Comparison of ENCODE assay signal across 13 cellular contexts in the genomic region with DNA sequence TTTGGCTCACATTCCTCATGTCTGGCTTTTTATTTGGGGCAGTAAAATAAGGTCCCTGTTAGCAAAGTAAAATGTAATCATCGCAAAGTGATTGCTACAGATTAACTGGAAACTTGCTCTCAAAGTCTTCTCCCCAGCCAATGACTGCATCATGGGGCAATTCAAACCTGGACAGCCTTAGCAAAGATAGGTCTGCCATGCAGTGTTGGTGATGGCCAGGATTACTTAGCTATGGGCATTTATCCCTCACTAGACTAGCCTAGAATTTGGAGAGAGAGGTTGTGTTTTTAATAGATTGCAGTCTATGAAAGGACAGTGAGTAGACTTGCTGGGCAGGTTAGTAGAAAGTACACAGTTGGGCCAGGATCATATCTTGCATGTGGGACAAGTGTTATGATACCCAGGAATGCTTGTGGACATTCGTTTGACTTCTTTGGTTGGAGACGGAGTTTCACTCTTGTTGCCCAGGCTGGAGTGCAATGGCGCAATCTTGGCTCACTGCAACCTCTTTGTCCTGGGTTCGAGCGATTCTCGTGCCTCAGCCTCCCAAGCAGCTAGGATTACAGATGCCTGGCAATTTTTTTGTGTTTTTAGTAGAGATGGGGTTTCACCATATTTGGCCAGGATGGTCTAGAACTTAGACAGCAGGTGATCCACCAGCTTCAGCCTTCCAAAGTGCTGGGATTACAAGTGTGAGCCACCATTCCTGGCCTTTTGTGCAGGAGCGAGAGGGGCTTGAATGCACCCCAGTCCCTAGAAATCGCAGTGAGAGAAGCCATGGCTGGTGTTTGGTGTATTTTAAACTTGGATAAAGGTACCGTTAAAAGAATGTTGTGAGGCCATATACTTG. TPM values are rescaled to one million over a fixed set of nuclear protein-coding genes. Genes with fewer than 3 reads are reported as not detected.
DNase-seq lines count a peak whose midpoint lies in the region; ATAC-seq and TF ChIP-seq lines count a peak whose summit lies in the region.
"Had no signal": no experiment of that assay in that cellular context is flagged by ENCODE, and none has a peak within 500 bp of the region (broad histone marks: within the 10 kb centered on the region; RNA-seq: fewer than 3 reads in every experiment).

No MANE protein-coding gene starts in this region.

- peaks cover 39% of the 10 kb centered on the region for H3K4me1 Mint-ChIP-seq in GM23338
- H3K4me1 Mint-ChIP-seq in activated CD8-positive, alpha-beta T cell treated with anti-CD3 and anti-CD28 coated beads, Interleukin-2, amount 10 ng/mL, durations not matched to agents 7 days and 5 days (ENCODE audit: low read depth) = peaks cover 45% of the 10 kb centered on the region
- peaks cover 56 to 62% of the 10 kb centered on the region in 2 donors for H3K4me1 Mint-ChIP-seq in natural killer cell treated with Interleukin-12 subunit alpha and Interleukin-12 subunit beta and Interleukin-15 and Interleukin-18, amount 100 ng/mL, for 72 hours (ENCODE audit: low read depth in 2 of 2)

- peak overlapping the region; percentile 88; the same call in 1 of the 2 replicates for H3K4me3 ChIP-seq in GM23338
- H3K4me3 ChIP-seq: breast epithelium, esophagus squamous epithelium had no signal

- H3K36me3 ChIP-seq in GM23338 (ENCODE audit: insufficient read depth) = peaks cover 39% of the 10 kb centered on the region
- H3K36me3 ChIP-seq: breast epithelium had no signal

- peaks cover 33% of the 10 kb centered on the region for H4K20me1 ChIP-seq in GM23338 (replicated peaks; ENCODE audit: insufficient read depth)

- H3K27me3 ChIP-seq in GM23338 (ENCODE audit: insufficient read depth) = no peaks in the 10 kb centered on the region
- H3K27me3 ChIP-seq: breast epithelium, esophagus squamous epithelium had no signal

- DNase-seq in activated CD4-positive, alpha-beta T cell treated with anti-CD3 and anti-CD28 coated beads for 48 hours = peak; percentile 14
- no peak for DNase-seq in activated CD4-positive, alpha-beta T cell treated with anti-CD3 and anti-CD28 coated beads, Interleukin-2, amount 50 U/mL, for 4 hours
- DNase-seq in GM23338 (ENCODE audit: low spot score) (no peak), COR-L47 (lab: John Stamatoyannopoulos, UW) (no peak), dedifferentiated amniotic fluid mesenchymal stem cell (ENCODE audit: extremely low spot score) (no peak)
- no peak for DNase-seq in activated CD8-positive, alpha-beta T cell treated with anti-CD3 and anti-CD28 coated beads, Interleukin-2, amount 10 ng/mL, durations not matched to agents 7 days and 5 days
- peak; percentile 61 for DNase-seq in natural killer cell treated with Interleukin-12 subunit alpha and Interleukin-12 subunit beta and Interleukin-15 and Interleukin-18, amount 100 ng/mL, for 72 hours (ENCODE audit: low spot score)
- DNase-seq in stimulated activated CD4-positive, alpha-beta T cell treated with anti-CD3 and anti-CD28 coated beads, Interleukin-2, amount 100 ng/mL, for 48 hours = no peak
- DNase-seq: esophagus squamous epithelium, immature natural killer cell, naive B cell, NCI-H1436 had no signal

- H3F3A ChIP-seq in GM23338 (replicated peaks; ENCODE audit: low read depth) = peaks cover 58% of the 10 kb centered on the region

- peaks cover 7% of the 10 kb centered on the region; the same call in 1 of the 3 replicates for H3K9me3 Mint-ChIP-seq in GM23338
- H3K9me3 Mint-ChIP-seq in activated CD8-positive, alpha-beta T cell treated with anti-CD3 and anti-CD28 coated beads, Interleukin-2, amount 10 ng/mL, durations not matched to agents 7 days and 5 days (ENCODE audit: insufficient read depth) = no peaks in the 10 kb centered on the region
- H3K9me3 Mint-ChIP-seq in natural killer cell treated with Interleukin-12 subunit alpha and Interleukin-12 subunit beta and Interleukin-15 and Interleukin-18, amount 100 ng/mL, for 72 hours = no peaks in the 10 kb centered on the region
- H3K9me3 Mint-ChIP-seq: immature natural killer cell, naive B cell had no signal

- TF ChIP-seq CTCF in GM23338 (conservative IDR thresholded peaks at IDR 0.05; ENCODE audit: low read depth in 2 of 2) = no peak

- peak overlapping the region; percentile 14; the same call in 2 of the 3 replicates for H3K4me3 Mint-ChIP-seq in GM23338
- peak overlapping the region; percentile 0 for H3K4me3 Mint-ChIP-seq in activated CD8-positive, alpha-beta T cell treated with anti-CD3 and anti-CD28 coated beads, Interleukin-2, amount 10 ng/mL, durations not matched to agents 7 days and 5 days
- peak overlapping the region; percentile 92 for H3K4me3 Mint-ChIP-seq in natural killer cell treated with Interleukin-12 subunit alpha and Interleukin-12 subunit beta and Interleukin-15 and Interleukin-18, amount 100 ng/mL, for 72 hours

- POLR2A ChIA-PET in activated CD8-positive, alpha-beta T cell treated with anti-CD3 and anti-CD28 coated beads, Interleukin-2, amount 10 ng/mL, durations not matched to agents 7 days and 5 days (lab: Charles Lee) = interaction anchor here (0.6 to 6.5 kb wide), 5 partner anchors 19 to 921 kb away, joined by 3 to 80 read pairs (median 3); partner anchors contain the start of gene SLC18B1

- H3K4me1 ChIP-seq in GM23338 (ENCODE audit: insufficient read depth) = peaks cover 27% of the 10 kb centered on the region

- CTCF ChIA-PET in activated CD8-positive, alpha-beta T cell treated with anti-CD3 and anti-CD28 coated beads, Interleukin-2, amount 10 ng/mL, durations not matched to agents 7 days and 5 days (lab: Charles Lee) = interaction anchor here (0.8 to 10.1 kb wide), 4 partner anchors 19 to 287 kb away, joined by 3 to 102 read pairs (median 8); partner anchors contain the start of gene SLC18B1

- peak overlapping the region; percentile 89 for H3K27ac ChIP-seq in GM23338 (ENCODE audit: low read depth)

- no peak for ATAC-seq in GM23338
- no peak for ATAC-seq in activated CD8-positive, alpha-beta T cell treated with anti-CD3 and anti-CD28 coated beads, Interleukin-2, amount 10 ng/mL, durations not matched to agents 7 days and 5 days
- no peak for ATAC-seq in natural killer cell treated with Interleukin-12 subunit alpha and Interleukin-12 subunit beta and Interleukin-15 and Interleukin-18, amount 100 ng/mL, for 72 hours

- H3K9me2 ChIP-seq in GM23338 (ENCODE audit: insufficient read depth) = no peaks in the 10 kb centered on the region

- peak overlapping the region; percentile 81 for H3K27ac Mint-ChIP-seq in GM23338
- no peak overlapping the region for H3K27ac Mint-ChIP-seq in activated CD8-positive, alpha-beta T cell treated with anti-CD3 and anti-CD28 coated beads, Interleukin-2, amount 10 ng/mL, durations not matched to agents 7 days and 5 days
- peak overlapping the region; percentile 92 to 98 for H3K27ac Mint-ChIP-seq in natural killer cell treated with Interleukin-12 subunit alpha and Interleukin-12 subunit beta and Interleukin-15 and Interleukin-18, amount 100 ng/mL, for 72 hours

- peaks cover 33% of the 10 kb centered on the region for H3K79me2 ChIP-seq in GM23338 (replicated peaks; ENCODE audit: insufficient read depth)

- H3K36me3 Mint-ChIP-seq in GM23338 (ENCODE audit: low read depth) = peaks cover 64% of the 10 kb centered on the region
- peaks cover 60% of the 10 kb centered on the region for H3K36me3 Mint-ChIP-seq in activated CD8-positive, alpha-beta T cell treated with anti-CD3 and anti-CD28 coated beads, Interleukin-2, amount 10 ng/mL, durations not matched to agents 7 days and 5 days (ENCODE audit: low read depth)
- peaks cover 51% of the 10 kb centered on the region for H3K36me3 Mint-ChIP-seq in natural killer cell treated with Interleukin-12 subunit alpha and Interleukin-12 subunit beta and Interleukin-15 and Interleukin-18, amount 100 ng/mL, for 72 hours

- H3K27me3 Mint-ChIP-seq in GM23338 (ENCODE audit: insufficient read depth, low read depth, poor library complexity) = peaks cover 73% of the 10 kb centered on the region
- no peaks in the 10 kb centered on the region for H3K27me3 Mint-ChIP-seq in activated CD8-positive, alpha-beta T cell treated with anti-CD3 and anti-CD28 coated beads, Interleukin-2, amount 10 ng/mL, durations not matched to agents 7 days and 5 days (ENCODE audit: low read depth)
- H3K27me3 Mint-ChIP-seq in natural killer cell treated with Interleukin-12 subunit alpha and Interleukin-12 subunit beta and Interleukin-15 and Interleukin-18, amount 100 ng/mL, for 72 hours = no peaks in the 10 kb centered on the region
- H3K27me3 Mint-ChIP-seq: naive B cell had no signal

- peak overlapping the region; percentile 98; the same call in 1 of the 2 replicates for H3K4me2 ChIP-seq in GM23338

- H2AFZ ChIP-seq in GM23338 = no peak overlapping the region

TF ChIP-seq in GM23338, 12 proteins besides CTCF, POLR2A, EP300 and RAD21:
- no peak for TF ChIP-seq EZH2 (IDR thresholded peaks at IDR 0.05; ENCODE audit: low read depth, unreplicated experiment)
- peak; percentile 39 for TF ChIP-seq POLR2AphosphoS5 (IDR thresholded peaks at IDR 0.05; ENCODE audit: low read depth)

RNA-seq across cellular contexts. Expression of gene RPS12, which starts 3.4 kb away (rescaled TPM):
- total RNA-seq in GM23338 (2014; rRNA removed; shearing (Covaris generic)) = 1,103 and 1,363 TPM in 2 replicates
- polyA plus RNA-seq in GM23338 (2016; fragmentation: Nextera tagmentation; extraction: Ambion mirVana) = 1,209 and 1,220 TPM in 2 replicates
- total RNA-seq in activated CD8-positive, alpha-beta T cell treated with anti-CD3 and anti-CD28 coated beads, Interleukin-2, amount 10 ng/mL, durations not matched to agents 7 days and 5 days = 1,000 to 10,000 TPM; 1,299 to 1,346 TPM
- 1,000 to 10,000 TPM in 1 of 2 donors, 100 to 1,000 TPM in 1; 832 to 1,576 TPM for total RNA-seq in natural killer cell treated with Interleukin-12 subunit alpha and Interleukin-12 subunit beta and Interleukin-15 and Interleukin-18, amount 100 ng/mL, for 72 hours

RNA-seq across cellular contexts. Expression of gene SLC18B1, which starts 19.3 kb away (rescaled TPM):
- 37.4 and 38.8 TPM in 2 replicates for total RNA-seq in GM23338 (2014; rRNA removed; shearing (Covaris generic))
- 22.0 and 26.4 TPM in 2 replicates for polyA plus RNA-seq in GM23338 (2016; fragmentation: Nextera tagmentation; extraction: Ambion mirVana)
- 1 to 10 TPM; 6.0 to 6.3 TPM for total RNA-seq in activated CD8-positive, alpha-beta T cell treated with anti-CD3 and anti-CD28 coated beads, Interleukin-2, amount 10 ng/mL, durations not matched to agents 7 days and 5 days
- 1 to 10 TPM; 2.9 to 5.6 TPM for total RNA-seq in natural killer cell treated with Interleukin-12 subunit alpha and Interleukin-12 subunit beta and Interleukin-15 and Interleukin-18, amount 100 ng/mL, for 72 hours

Comparison
In these comparisons a context has a peak if more than half of its experiments do, and no peak if none do; other contexts are left out.
1. DNase-seq: peak in activated CD4-positive, alpha-beta T cell treated with anti-CD3 and anti-CD28 coated beads for 48 hours (single experiment) and natural killer cell treated with Interleukin-12 subunit alpha and Interleukin-12 subunit beta and Interleukin-15 and Interleukin-18, amount 100 ng/mL, for 72 hours (single experiment); none in activated CD4-positive, alpha-beta T cell treated with anti-CD3 and anti-CD28 coated beads, Interleukin-2, amount 50 U/mL, for 4 hours (0 of 2), GM23338 (single experiment), activated CD8-positive, alpha-beta T cell treated with anti-CD3 and anti-CD28 coated beads, Interleukin-2, amount 10 ng/mL, durations not matched to agents 7 days and 5 days (single experiment), COR-L47 (single experiment), dedifferentiated amniotic fluid mesenchymal stem cell (single experiment) and stimulated activated CD4-positive, alpha-beta T cell treated with anti-CD3 and anti-CD28 coated beads, Interleukin-2, amount 100 ng/mL, for 48 hours (0 of 2).
2. H3K4me3 Mint-ChIP-seq: peak in every context shown above with its lines; median percentile 92 in natural killer cell treated with Interleukin-12 subunit alpha and Interleukin-12 subunit beta and Interleukin-15 and Interleukin-18, amount 100 ng/mL, for 72 hours; 14 in GM23338; 0 in activated CD8-positive, alpha-beta T cell treated with anti-CD3 and anti-CD28 coated beads, Interleukin-2, amount 10 ng/mL, durations not matched to agents 7 days and 5 days.